Comparison of ENCODE assay signal across 9 cellular contexts in genomic region chr3:57787867-57788623, GRCh38.
DNase-seq lines count a peak whose midpoint lies in the region; ATAC-seq and TF ChIP-seq lines count a peak whose summit lies in the region.
"Had no signal": no experiment of that assay in that cellular context is flagged by ENCODE, and none has a peak within 500 bp of the region (broad histone marks: within the 10 kb centered on the region; RNA-seq: fewer than 3 reads in every experiment).

No MANE protein-coding gene starts in this region.

- DNase-seq in GM10248 (ENCODE audit: extremely low spot score) (peak; percentile 78), astrocyte of the spinal cord (ENCODE audit: low read depth, low spot score) (peak; percentile 32), COLO829 (ENCODE audit: low spot score) (no peak), NCI-H748 treated with DMSO at 0.1 percent for 48 hours (lab: John Stamatoyannopoulos, UW) (no peak), dedifferentiated amniotic fluid mesenchymal stem cell (ENCODE audit: extremely low spot score) (no peak)
- no peak for DNase-seq in activated effector memory CD4-positive, alpha-beta T cell treated with Interleukin-2 at 50 U/mL for 16 hours
- DNase-seq: activated naive CD4-positive, alpha-beta T cell treated with anti-CD3 and anti-CD28 coated beads, Interleukin-2, amount 50 U/mL, for 16 hours had no signal

- ATAC-seq in GM19397 (IDR thresholded peaks at IDR 0.05; ENCODE audit: unreplicated experiment): peak; percentile 82
- ATAC-seq in HG03103 (IDR thresholded peaks at IDR 0.05; ENCODE audit: low read depth, unreplicated experiment): peak; percentile 83

- in situ Hi-C loops in astrocyte of the spinal cord (cut with HindIII; ENCODE audit: low sequenced_read_pairs): no loop called here

- CTCF ChIA-PET in GM10248 (lab: Yijun Ruan, JAX): interaction anchor here (1.4 to 2.8 kb wide), 2 partner anchors 12 to 30 kb away, joined by 3 to 7 read pairs; no protein-coding TSS in a partner anchor

- POLR2A ChIA-PET in GM10248 (lab: Yijun Ruan, JAX): no interaction called here

- no peak overlapping the region for H3K4me3 ChIP-seq in astrocyte of the spinal cord (ENCODE audit: low read depth, low read length)

- TF ChIP-seq CTCF in GM10248 (IDR thresholded peaks at IDR 0.05; ENCODE audit: control extremely low read depth, extremely low read depth, low read depth, missing control alignments): no peak
- no peak for TF ChIP-seq CTCF in astrocyte of the spinal cord (IDR thresholded peaks at IDR 0.05; ENCODE audit: low read depth, low read length)

Comparison
In these comparisons a context has a peak if more than half of its experiments do, and no peak if none do; other contexts are left out.
1. DNase-seq: peak in GM10248 (single experiment) and astrocyte of the spinal cord (single experiment); none in COLO829 (single experiment), activated effector memory CD4-positive, alpha-beta T cell treated with Interleukin-2 at 50 U/mL for 16 hours (single experiment), NCI-H748 treated with DMSO at 0.1 percent for 48 hours (single experiment) and dedifferentiated amniotic fluid mesenchymal stem cell (single experiment).